Comparison of ENCODE assay signal across 1 cellular context in the genomic region with DNA sequence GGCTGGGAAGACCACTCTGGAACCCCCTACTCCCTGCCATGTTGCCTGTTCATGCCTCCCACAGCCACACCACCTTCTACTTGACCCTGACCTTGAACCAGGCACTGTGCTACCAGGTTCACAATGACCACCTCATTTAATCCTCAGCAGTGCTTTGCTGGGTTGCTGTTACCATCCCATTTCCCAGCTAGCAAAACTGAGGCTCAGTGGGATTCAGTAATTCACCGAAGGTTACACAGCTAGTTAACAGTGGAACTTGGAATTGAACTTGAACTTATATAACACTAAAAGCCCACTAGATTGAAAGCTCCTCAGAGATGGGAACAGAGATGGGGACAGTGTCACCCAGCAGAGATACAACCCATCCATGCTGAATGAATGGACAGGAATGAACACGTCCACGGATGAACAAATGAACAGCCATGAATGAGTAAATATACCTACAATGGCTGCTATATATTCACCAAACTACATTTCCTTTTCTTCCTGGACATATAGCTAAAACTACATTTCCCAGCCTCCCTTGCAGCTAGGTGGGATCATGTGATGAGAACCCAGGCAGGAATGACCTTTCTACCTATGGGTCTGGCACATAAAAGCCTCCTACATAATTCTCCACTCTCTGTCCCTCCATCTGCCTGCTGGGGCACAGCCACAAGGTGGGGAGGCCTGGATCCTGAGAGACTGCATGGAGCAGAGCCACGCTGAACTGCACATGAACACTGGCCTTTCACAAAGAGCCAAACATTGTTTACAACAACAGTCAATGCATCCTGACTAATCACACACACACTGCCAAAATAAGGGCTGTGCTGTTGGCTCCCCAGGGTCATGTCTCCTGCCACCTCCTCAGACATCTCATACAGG.
TF ChIP-seq lines count a peak whose summit lies in the region.

No MANE protein-coding gene starts in this region.

TF ChIP-seq in H1, 55 proteins besides CTCF, POLR2A, EP300 and RAD21:
- TF ChIP-seq BACH1 (IDR thresholded peaks at IDR 0.05; ENCODE audit: low read length): no peak
- TF ChIP-seq, protein P1, sequence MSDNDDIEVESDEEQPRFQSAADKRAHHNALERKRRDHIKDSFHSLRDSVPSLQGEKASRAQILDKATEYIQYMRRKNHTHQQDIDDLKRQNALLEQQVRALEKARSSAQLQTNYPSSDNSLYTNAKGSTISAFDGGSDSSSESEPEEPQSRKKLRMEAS (IDR thresholded peaks at IDR 0.05): no peak
- TF ChIP-seq, protein P2, sequence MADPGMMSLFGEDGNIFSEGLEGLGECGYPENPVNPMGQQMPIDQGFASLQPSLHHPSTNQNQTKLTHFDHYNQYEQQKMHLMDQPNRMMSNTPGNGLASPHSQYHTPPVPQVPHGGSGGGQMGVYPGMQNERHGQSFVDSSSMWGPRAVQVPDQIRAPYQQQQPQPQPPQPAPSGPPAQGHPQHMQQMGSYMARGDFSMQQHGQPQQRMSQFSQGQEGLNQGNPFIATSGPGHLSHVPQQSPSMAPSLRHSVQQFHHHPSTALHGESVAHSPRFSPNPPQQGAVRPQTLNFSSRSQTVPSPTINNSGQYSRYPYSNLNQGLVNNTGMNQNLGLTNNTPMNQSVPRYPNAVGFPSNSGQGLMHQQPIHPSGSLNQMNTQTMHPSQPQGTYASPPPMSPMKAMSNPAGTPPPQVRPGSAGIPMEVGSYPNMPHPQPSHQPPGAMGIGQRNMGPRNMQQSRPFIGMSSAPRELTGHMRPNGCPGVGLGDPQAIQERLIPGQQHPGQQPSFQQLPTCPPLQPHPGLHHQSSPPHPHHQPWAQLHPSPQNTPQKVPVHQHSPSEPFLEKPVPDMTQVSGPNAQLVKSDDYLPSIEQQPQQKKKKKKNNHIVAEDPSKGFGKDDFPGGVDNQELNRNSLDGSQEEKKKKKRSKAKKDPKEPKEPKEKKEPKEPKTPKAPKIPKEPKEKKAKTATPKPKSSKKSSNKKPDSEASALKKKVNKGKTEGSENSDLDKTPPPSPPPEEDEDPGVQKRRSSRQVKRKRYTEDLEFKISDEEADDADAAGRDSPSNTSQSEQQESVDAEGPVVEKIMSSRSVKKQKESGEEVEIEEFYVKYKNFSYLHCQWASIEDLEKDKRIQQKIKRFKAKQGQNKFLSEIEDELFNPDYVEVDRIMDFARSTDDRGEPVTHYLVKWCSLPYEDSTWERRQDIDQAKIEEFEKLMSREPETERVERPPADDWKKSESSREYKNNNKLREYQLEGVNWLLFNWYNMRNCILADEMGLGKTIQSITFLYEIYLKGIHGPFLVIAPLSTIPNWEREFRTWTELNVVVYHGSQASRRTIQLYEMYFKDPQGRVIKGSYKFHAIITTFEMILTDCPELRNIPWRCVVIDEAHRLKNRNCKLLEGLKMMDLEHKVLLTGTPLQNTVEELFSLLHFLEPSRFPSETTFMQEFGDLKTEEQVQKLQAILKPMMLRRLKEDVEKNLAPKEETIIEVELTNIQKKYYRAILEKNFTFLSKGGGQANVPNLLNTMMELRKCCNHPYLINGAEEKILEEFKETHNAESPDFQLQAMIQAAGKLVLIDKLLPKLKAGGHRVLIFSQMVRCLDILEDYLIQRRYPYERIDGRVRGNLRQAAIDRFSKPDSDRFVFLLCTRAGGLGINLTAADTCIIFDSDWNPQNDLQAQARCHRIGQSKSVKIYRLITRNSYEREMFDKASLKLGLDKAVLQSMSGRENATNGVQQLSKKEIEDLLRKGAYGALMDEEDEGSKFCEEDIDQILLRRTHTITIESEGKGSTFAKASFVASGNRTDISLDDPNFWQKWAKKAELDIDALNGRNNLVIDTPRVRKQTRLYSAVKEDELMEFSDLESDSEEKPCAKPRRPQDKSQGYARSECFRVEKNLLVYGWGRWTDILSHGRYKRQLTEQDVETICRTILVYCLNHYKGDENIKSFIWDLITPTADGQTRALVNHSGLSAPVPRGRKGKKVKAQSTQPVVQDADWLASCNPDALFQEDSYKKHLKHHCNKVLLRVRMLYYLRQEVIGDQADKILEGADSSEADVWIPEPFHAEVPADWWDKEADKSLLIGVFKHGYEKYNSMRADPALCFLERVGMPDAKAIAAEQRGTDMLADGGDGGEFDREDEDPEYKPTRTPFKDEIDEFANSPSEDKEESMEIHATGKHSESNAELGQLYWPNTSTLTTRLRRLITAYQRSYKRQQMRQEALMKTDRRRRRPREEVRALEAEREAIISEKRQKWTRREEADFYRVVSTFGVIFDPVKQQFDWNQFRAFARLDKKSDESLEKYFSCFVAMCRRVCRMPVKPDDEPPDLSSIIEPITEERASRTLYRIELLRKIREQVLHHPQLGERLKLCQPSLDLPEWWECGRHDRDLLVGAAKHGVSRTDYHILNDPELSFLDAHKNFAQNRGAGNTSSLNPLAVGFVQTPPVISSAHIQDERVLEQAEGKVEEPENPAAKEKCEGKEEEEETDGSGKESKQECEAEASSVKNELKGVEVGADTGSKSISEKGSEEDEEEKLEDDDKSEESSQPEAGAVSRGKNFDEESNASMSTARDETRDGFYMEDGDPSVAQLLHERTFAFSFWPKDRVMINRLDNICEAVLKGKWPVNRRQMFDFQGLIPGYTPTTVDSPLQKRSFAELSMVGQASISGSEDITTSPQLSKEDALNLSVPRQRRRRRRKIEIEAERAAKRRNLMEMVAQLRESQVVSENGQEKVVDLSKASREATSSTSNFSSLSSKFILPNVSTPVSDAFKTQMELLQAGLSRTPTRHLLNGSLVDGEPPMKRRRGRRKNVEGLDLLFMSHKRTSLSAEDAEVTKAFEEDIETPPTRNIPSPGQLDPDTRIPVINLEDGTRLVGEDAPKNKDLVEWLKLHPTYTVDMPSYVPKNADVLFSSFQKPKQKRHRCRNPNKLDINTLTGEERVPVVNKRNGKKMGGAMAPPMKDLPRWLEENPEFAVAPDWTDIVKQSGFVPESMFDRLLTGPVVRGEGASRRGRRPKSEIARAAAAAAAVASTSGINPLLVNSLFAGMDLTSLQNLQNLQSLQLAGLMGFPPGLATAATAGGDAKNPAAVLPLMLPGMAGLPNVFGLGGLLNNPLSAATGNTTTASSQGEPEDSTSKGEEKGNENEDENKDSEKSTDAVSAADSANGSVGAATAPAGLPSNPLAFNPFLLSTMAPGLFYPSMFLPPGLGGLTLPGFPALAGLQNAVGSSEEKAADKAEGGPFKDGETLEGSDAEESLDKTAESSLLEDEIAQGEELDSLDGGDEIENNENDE (IDR thresholded peaks at IDR 0.05; ENCODE audit: insufficient replicate concordance, low read length): no peak
- TF ChIP-seq SP1 (IDR thresholded peaks at IDR 0.05; ENCODE audit: low read depth, low read length): no peak
- no peak for TF ChIP-seq TEAD4 (IDR thresholded peaks at IDR 0.05; ENCODE audit: low read depth, low read length)
- TF ChIP-seq PHF8 (conservative IDR thresholded peaks at IDR 0.05; ENCODE audit: low read depth, low read length): no peak
- no peak for TF ChIP-seq JUND (IDR thresholded peaks at IDR 0.05; ENCODE audit: low read length)
- TF ChIP-seq, protein P3, sequence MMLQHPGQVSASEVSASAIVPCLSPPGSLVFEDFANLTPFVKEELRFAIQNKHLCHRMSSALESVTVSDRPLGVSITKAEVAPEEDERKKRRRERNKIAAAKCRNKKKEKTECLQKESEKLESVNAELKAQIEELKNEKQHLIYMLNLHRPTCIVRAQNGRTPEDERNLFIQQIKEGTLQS (IDR thresholded peaks at IDR 0.05; ENCODE audit: insufficient read depth, low read depth, low read length): 0 out of 2 replicates have a peak, but pooled peaks have one; percentile 3
- TF ChIP-seq NRF1 (IDR thresholded peaks at IDR 0.05; ENCODE audit: low read depth, low read length): no peak
- TF ChIP-seq POLR2AphosphoS5 (IDR thresholded peaks at IDR 0.05; ENCODE audit: low read depth, low read length): no peak
- TF ChIP-seq CHD1 (IDR thresholded peaks at IDR 0.05; ENCODE audit: low read depth, low read length): no peak
- no peak for TF ChIP-seq FOSL1 (IDR thresholded peaks at IDR 0.05; ENCODE audit: insufficient read depth, low read depth, low read length)
- no peak for TF ChIP-seq TAF7 (optimal IDR thresholded peaks at IDR 0.05; ENCODE audit: borderline replicate concordance, low read depth, low read length)
- TF ChIP-seq TAF1 (IDR thresholded peaks at IDR 0.05; ENCODE audit: low read depth, low read length): no peak
- TF ChIP-seq ZNF274 (IDR thresholded peaks at IDR 0.05; ENCODE audit: borderline replicate concordance, extremely low read depth, low read length): no peak
- no peak for TF ChIP-seq EGR1 (IDR thresholded peaks at IDR 0.05; ENCODE audit: borderline replicate concordance, low read depth, low read length)
- TF ChIP-seq, protein P4, sequence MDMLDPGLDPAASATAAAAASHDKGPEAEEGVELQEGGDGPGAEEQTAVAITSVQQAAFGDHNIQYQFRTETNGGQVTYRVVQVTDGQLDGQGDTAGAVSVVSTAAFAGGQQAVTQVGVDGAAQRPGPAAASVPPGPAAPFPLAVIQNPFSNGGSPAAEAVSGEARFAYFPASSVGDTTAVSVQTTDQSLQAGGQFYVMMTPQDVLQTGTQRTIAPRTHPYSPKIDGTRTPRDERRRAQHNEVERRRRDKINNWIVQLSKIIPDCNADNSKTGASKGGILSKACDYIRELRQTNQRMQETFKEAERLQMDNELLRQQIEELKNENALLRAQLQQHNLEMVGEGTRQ (IDR thresholded peaks at IDR 0.05; ENCODE audit: low read length): peak; percentile 69
- TF ChIP-seq POU5F1 (IDR thresholded peaks at IDR 0.05; ENCODE audit: low read depth, low read length): no peak
- TF ChIP-seq SIX5 (IDR thresholded peaks at IDR 0.05; ENCODE audit: low read depth, low read length): peak; percentile 69
- no peak for TF ChIP-seq SIRT6 (IDR thresholded peaks at IDR 0.05; ENCODE audit: low read length)
- TF ChIP-seq SP4 (IDR thresholded peaks at IDR 0.05; ENCODE audit: low read length): no peak
